Comparison of ENCODE assay signal across 28 cellular contexts in the genomic region with DNA sequence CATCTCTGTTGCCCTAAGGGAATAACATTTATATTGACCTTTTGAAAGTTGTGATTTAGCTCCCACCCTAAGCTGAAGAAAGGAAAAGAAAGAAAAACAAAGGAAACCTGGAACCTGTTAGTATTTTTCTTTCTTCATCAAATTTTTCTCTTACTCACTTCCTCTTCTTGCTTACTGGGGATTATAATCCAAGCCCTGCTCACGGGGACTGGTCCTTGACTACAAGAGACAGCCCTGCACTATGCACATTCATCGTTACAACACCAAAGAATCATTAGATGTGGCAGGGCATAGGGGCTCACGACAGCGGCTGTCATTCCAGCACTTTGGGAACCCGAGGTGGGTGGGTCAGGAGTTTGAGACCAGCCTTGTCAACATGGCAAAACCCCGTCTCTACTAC. TPM values are rescaled to one million over a fixed set of nuclear protein-coding genes. Genes with fewer than 3 reads are reported as not detected.
DNase-seq lines count a peak whose midpoint lies in the region; ATAC-seq, FAIRE-seq and TF ChIP-seq lines count a peak whose summit lies in the region.
"Had no signal": no experiment of that assay in that cellular context is flagged by ENCODE, and none has a peak within 500 bp of the region (broad histone marks: within the 10 kb centered on the region; RNA-seq: fewer than 3 reads in every experiment).

No MANE protein-coding gene starts in this region.

- TF ChIP-seq POLR2A in GM12891 (IDR thresholded peaks at IDR 0.05; ENCODE audit: low read depth, low read length) (no peak), suprapubic skin (IDR thresholded peaks at IDR 0.05) (no peak)

- H3K27me3 Mint-ChIP-seq in activated T-cell treated with anti-CD3 and anti-CD28 coated beads, Interleukin-2, amount 50 U/mL, for 24 hours = peaks cover 2% of the 10 kb centered on the region
- H3K27me3 Mint-ChIP-seq: IgD-negative memory B cell had no signal

- H3K27me3 ChIP-seq in neutrophil = no peaks in the 10 kb centered on the region
- no peaks in the 10 kb centered on the region for H3K27me3 ChIP-seq in suprapubic skin
- H3K27me3 ChIP-seq: BLaER1 treated with 17β-estradiol and CSF1 and Interleukin-3, amounts not matched to agents 10 nM and 100 nM had no signal

- no peaks in the 10 kb centered on the region for H3K9me3 Mint-ChIP-seq in activated T-cell treated with anti-CD3 and anti-CD28 coated beads, Interleukin-2, amount 50 U/mL, for 24 hours
- H3K9me3 Mint-ChIP-seq: IgD-negative memory B cell had no signal

- H3K4me3 Mint-ChIP-seq in activated T-cell treated with anti-CD3 and anti-CD28 coated beads, Interleukin-2, amount 50 U/mL, for 24 hours = no peak overlapping the region
- H3K4me3 Mint-ChIP-seq: CD8-positive, alpha-beta memory T cell; IgD-negative memory B cell had no signal

- H3K4me3 ChIP-seq in neutrophil (ENCODE audit: low read depth in 1 of 2, low read length in 1 of 2) (peak overlapping the region; percentile 7 to 32), suprapubic skin (no peak overlapping the region)
- H3K4me3 ChIP-seq: A549; BLaER1 treated with 17β-estradiol and CSF1 and Interleukin-3, amounts not matched to agents 10 nM and 100 nM; SK-N-MC had no signal

- TF ChIP-seq CTCF in neutrophil (IDR thresholded peaks at IDR 0.05) (no peak), GM13976 (IDR thresholded peaks at IDR 0.05; ENCODE audit: borderline replicate concordance, control extremely low read depth, extremely low read depth, insufficient read depth, missing control alignments) (no peak), suprapubic skin (IDR thresholded peaks at IDR 0.05) (no peak)

- H3K27ac Mint-ChIP-seq in activated T-cell treated with anti-CD3 and anti-CD28 coated beads, Interleukin-2, amount 50 U/mL, for 24 hours = no peak overlapping the region
- H3K27ac Mint-ChIP-seq: CD8-positive, alpha-beta memory T cell; IgD-negative memory B cell had no signal

- H3K27ac ChIP-seq in neutrophil (peak overlapping the region; percentile 92), suprapubic skin (no peak overlapping the region)
- H3K27ac ChIP-seq: KMS-11, SK-N-MC had no signal

- no peaks in the 10 kb centered on the region for H3K36me3 ChIP-seq in neutrophil
- no peaks in the 10 kb centered on the region for H3K36me3 ChIP-seq in suprapubic skin
- H3K36me3 ChIP-seq: BLaER1 treated with 17β-estradiol and CSF1 and Interleukin-3, amounts not matched to agents 10 nM and 100 nM had no signal

- DNase-seq in GM12891 (ENCODE audit: insufficient read length, low spot score) (no peak), MV-4-11 (lab: John Stamatoyannopoulos, UW) (peak; percentile 65), OCI-M1 (lab: John Stamatoyannopoulos, UW) (peak; percentile 5), GM13976 (ENCODE audit: low spot score) (no peak), suprapubic skin (ENCODE audit: low spot score in 2 of 2) (no peak), left lobe of liver (ENCODE audit: low spot score) (no peak)
- DNase-seq in activated T-cell treated with anti-CD3 and anti-CD28 coated beads, Interleukin-2, amount 50 U/mL, for 24 hours = no peak
- DNase-seq: CD8-positive, alpha-beta memory T cell; DMS 273 treated with DMSO at 0.1 percent for 48 hours; DMS79; MM.1S; NCI-H1105; NCI-H1436 treated with DMSO at 0.1 percent for 48 hours; NCI-H187 treated with DMSO at 0.1 percent for 48 hours; NCI-H2107; NCI-H524; NCI-H774; SIG-M5 had no signal

- FAIRE-seq in GM12891 (lab: Jason Lieb, UNC) = no peak
- FAIRE-seq: A549, H1, RCC 7860 had no signal

- in situ Hi-C loops in GM13976 (cut with MboI; ENCODE audit: low sequenced_read_pairs, unreplicated experiment) = no loop called here

- TF ChIP-seq EP300 in suprapubic skin (IDR thresholded peaks at IDR 0.05) = no peak

- H3K9me3 ChIP-seq in neutrophil (no peaks in the 10 kb centered on the region), suprapubic skin (no peaks in the 10 kb centered on the region)
- H3K9me3 ChIP-seq: A549 had no signal

- H3K4me1 Mint-ChIP-seq in activated T-cell treated with anti-CD3 and anti-CD28 coated beads, Interleukin-2, amount 50 U/mL, for 24 hours (ENCODE audit: low read depth) = no peaks in the 10 kb centered on the region
- H3K4me1 Mint-ChIP-seq: CD8-positive, alpha-beta memory T cell had no signal

- no peak for ATAC-seq in left lobe of liver
- ATAC-seq: A549, HCT116 had no signal

- no peaks in the 10 kb centered on the region for H3K36me3 Mint-ChIP-seq in activated T-cell treated with anti-CD3 and anti-CD28 coated beads, Interleukin-2, amount 50 U/mL, for 24 hours (ENCODE audit: low read depth)
- H3K36me3 Mint-ChIP-seq: CD8-positive, alpha-beta memory T cell had no signal

- 75% methylated on average over 6 of the region's 6 CpGs for WGBS in suprapubic skin

- peaks cover 55 to 57% of the 10 kb centered on the region in 2 experiments for H3K4me1 ChIP-seq in neutrophil (ENCODE audit: control insufficient read depth in 1 of 2, insufficient read depth in 1 of 2, low read depth in 1 of 2, low read length in 1 of 2)
- no peaks in the 10 kb centered on the region for H3K4me1 ChIP-seq in suprapubic skin
- H3K4me1 ChIP-seq: A549 had no signal

TF ChIP-seq in GM12891, 5 proteins besides CTCF, POLR2A, EP300 and RAD21:
- no peak for TF ChIP-seq TAF1 (IDR thresholded peaks at IDR 0.05; ENCODE audit: low read depth, low read length)
- TF ChIP-seq SPI1 (IDR thresholded peaks at IDR 0.05; ENCODE audit: low read depth, low read length) = peak; percentile 74
TF ChIP-seq in GM12891: peak in this region for 1.

RNA-seq across cellular contexts. Expression of gene LPAR1, which starts 37.8 kb away (rescaled TPM):
- 0.22 TPM for polyA plus RNA-seq in GM12891 (2012; ENCODE audit: low read depth, missing spikeins)
- total RNA-seq in suprapubic skin (10 to 100 TPM; 16.2 to 65.8 (median 23.5) TPM), left lobe of liver (0.86 TPM)
- total RNA-seq: CD8-positive, alpha-beta memory T cell; T-helper 1 cell treated with Interleukin-12 subunit alpha and Interleukin-12 subunit beta and Interleukin-4 antibody, amounts not matched to agents 30 ng/mL and 1 ng/mL, for 36 hours had no signal
- polyA plus RNA-seq: CD8-positive, alpha-beta memory T cell; IgD-negative memory B cell had no signal

Comparison
In these comparisons a context has a peak if more than half of its experiments do, and no peak if none do; other contexts are left out.
1. DNase-seq: peak in MV-4-11 (single experiment) and OCI-M1 (single experiment); none in GM12891 (single experiment), GM13976 (single experiment), activated T-cell treated with anti-CD3 and anti-CD28 coated beads, Interleukin-2, amount 50 U/mL, for 24 hours (single experiment), suprapubic skin (0 of 2) and left lobe of liver (single experiment).